Comparison of ENCODE assay signal across 2 cellular contexts in the genomic region with DNA sequence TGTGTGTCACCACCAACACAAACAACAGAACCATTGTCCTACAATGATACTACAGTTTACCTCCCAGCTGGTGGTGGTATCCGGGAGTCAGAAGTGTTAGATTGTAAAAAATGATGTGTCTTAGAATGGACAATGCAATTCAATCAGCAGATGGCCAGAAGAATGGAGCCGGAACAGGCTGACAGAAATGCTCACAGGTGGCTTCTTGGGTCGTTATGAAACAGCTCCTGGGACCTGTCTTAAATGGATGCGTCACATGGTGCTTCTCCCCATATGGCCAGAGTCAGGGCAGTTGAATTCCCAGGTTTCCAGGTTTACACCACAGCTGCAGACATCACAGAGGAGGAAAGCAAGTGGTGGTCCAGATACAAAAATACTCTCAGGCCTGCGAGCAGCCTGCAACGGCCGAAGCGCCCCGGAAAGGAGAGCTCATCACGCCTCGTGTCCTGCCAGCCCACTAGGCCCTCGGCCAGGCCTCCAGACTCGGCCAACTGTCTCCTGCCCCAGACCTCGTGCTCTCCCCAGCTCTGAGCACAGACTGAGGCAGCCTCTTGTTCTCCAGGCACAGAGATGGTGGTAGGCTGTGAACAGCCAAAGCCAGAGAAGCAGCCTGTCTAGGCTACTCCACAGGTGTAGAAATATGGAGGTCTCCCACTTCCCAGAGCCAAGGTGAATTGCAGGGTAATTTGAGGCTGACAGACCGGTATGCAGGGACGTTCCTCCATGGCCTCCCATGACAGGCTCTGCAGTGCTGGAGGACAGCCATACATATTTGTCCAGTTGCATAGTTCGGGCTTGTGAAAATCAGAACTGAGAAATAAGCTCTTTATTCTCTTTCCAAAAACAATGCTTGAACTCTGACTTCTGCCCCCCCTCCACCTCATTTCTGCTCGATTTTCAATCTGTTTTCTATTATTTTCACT.
TF ChIP-seq lines count a peak whose summit lies in the region.

No MANE protein-coding gene starts in this region.

TF ChIP-seq in SK-N-SH treated with all-trans-retinoic acid at 6 μM for 48 hours, 23 proteins besides CTCF, POLR2A, EP300 and RAD21 (continued from another document):
- TF ChIP-seq, protein P1, sequence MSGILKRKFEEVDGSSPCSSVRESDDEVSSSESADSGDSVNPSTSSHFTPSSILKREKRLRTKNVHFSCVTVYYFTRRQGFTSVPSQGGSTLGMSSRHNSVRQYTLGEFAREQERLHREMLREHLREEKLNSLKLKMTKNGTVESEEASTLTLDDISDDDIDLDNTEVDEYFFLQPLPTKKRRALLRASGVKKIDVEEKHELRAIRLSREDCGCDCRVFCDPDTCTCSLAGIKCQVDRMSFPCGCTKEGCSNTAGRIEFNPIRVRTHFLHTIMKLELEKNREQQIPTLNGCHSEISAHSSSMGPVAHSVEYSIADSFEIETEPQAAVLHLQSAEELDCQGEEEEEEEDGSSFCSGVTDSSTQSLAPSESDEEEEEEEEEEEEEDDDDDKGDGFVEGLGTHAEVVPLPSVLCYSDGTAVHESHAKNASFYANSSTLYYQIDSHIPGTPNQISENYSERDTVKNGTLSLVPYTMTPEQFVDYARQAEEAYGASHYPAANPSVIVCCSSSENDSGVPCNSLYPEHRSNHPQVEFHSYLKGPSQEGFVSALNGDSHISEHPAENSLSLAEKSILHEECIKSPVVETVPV (CRISPR knock-in tag; IDR thresholded peaks at IDR 0.05): no peak
- no peak for TF ChIP-seq ZC3H10 (CRISPR knock-in tag; IDR thresholded peaks at IDR 0.05)
- TF ChIP-seq TCF4 (CRISPR knock-in tag; IDR thresholded peaks at IDR 0.05; ENCODE audit: borderline replicate concordance): no peak
- no peak for TF ChIP-seq OSR1 (CRISPR knock-in tag; IDR thresholded peaks at IDR 0.05)
- TF ChIP-seq ZNF70 (CRISPR knock-in tag; IDR thresholded peaks at IDR 0.05): no peak
- TF ChIP-seq ESRRG (CRISPR knock-in tag; IDR thresholded peaks at IDR 0.05): no peak
- no peak for TF ChIP-seq GLIS3 (CRISPR knock-in tag; IDR thresholded peaks at IDR 0.05)
- TF ChIP-seq ZFP30 (CRISPR knock-in tag; IDR thresholded peaks at IDR 0.05): no peak
- TF ChIP-seq ISL1 (CRISPR knock-in tag; IDR thresholded peaks at IDR 0.05): no peak

TF ChIP-seq in SK-N-SH, 30 proteins besides CTCF, POLR2A, EP300 and RAD21 (continued from another document):
- TF ChIP-seq, protein P2, sequence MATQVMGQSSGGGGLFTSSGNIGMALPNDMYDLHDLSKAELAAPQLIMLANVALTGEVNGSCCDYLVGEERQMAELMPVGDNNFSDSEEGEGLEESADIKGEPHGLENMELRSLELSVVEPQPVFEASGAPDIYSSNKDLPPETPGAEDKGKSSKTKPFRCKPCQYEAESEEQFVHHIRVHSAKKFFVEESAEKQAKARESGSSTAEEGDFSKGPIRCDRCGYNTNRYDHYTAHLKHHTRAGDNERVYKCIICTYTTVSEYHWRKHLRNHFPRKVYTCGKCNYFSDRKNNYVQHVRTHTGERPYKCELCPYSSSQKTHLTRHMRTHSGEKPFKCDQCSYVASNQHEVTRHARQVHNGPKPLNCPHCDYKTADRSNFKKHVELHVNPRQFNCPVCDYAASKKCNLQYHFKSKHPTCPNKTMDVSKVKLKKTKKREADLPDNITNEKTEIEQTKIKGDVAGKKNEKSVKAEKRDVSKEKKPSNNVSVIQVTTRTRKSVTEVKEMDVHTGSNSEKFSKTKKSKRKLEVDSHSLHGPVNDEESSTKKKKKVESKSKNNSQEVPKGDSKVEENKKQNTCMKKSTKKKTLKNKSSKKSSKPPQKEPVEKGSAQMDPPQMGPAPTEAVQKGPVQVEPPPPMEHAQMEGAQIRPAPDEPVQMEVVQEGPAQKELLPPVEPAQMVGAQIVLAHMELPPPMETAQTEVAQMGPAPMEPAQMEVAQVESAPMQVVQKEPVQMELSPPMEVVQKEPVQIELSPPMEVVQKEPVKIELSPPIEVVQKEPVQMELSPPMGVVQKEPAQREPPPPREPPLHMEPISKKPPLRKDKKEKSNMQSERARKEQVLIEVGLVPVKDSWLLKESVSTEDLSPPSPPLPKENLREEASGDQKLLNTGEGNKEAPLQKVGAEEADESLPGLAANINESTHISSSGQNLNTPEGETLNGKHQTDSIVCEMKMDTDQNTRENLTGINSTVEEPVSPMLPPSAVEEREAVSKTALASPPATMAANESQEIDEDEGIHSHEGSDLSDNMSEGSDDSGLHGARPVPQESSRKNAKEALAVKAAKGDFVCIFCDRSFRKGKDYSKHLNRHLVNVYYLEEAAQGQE (IDR thresholded peaks at IDR 0.05; ENCODE audit: low read depth, low read length): no peak
- no peak for TF ChIP-seq SIN3A (IDR thresholded peaks at IDR 0.05; ENCODE audit: borderline replicate concordance, low read depth, low read length)
- no peak for TF ChIP-seq YY1 (IDR thresholded peaks at IDR 0.05; ENCODE audit: low read depth)
- TF ChIP-seq, protein P3, sequence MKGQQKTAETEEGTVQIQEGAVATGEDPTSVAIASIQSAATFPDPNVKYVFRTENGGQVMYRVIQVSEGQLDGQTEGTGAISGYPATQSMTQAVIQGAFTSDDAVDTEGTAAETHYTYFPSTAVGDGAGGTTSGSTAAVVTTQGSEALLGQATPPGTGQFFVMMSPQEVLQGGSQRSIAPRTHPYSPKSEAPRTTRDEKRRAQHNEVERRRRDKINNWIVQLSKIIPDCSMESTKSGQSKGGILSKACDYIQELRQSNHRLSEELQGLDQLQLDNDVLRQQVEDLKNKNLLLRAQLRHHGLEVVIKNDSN (IDR thresholded peaks at IDR 0.05; ENCODE audit: borderline replicate concordance, low read depth): no peak
- TF ChIP-seq NFIC (IDR thresholded peaks at IDR 0.05; ENCODE audit: borderline replicate concordance): no peak
- TF ChIP-seq, protein P4, sequence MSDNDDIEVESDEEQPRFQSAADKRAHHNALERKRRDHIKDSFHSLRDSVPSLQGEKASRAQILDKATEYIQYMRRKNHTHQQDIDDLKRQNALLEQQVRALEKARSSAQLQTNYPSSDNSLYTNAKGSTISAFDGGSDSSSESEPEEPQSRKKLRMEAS (IDR thresholded peaks at IDR 0.05; ENCODE audit: low read depth): no peak
- TF ChIP-seq, protein P5, sequence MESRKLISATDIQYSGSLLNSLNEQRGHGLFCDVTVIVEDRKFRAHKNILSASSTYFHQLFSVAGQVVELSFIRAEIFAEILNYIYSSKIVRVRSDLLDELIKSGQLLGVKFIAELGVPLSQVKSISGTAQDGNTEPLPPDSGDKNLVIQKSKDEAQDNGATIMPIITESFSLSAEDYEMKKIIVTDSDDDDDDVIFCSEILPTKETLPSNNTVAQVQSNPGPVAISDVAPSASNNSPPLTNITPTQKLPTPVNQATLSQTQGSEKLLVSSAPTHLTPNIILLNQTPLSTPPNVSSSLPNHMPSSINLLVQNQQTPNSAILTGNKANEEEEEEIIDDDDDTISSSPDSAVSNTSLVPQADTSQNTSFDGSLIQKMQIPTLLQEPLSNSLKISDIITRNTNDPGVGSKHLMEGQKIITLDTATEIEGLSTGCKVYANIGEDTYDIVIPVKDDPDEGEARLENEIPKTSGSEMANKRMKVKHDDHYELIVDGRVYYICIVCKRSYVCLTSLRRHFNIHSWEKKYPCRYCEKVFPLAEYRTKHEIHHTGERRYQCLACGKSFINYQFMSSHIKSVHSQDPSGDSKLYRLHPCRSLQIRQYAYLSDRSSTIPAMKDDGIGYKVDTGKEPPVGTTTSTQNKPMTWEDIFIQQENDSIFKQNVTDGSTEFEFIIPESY (IDR thresholded peaks at IDR 0.05; ENCODE audit: borderline replicate concordance, low read depth): no peak
- TF ChIP-seq SMC3 (IDR thresholded peaks at IDR 0.05; ENCODE audit: low read depth, low read length): no peak
- no peak for TF ChIP-seq GABPA (IDR thresholded peaks at IDR 0.05; ENCODE audit: low read depth)
- TF ChIP-seq TAF1 (IDR thresholded peaks at IDR 0.05; ENCODE audit: borderline replicate concordance, low read depth, low read length): no peak
- TF ChIP-seq, protein P6, sequence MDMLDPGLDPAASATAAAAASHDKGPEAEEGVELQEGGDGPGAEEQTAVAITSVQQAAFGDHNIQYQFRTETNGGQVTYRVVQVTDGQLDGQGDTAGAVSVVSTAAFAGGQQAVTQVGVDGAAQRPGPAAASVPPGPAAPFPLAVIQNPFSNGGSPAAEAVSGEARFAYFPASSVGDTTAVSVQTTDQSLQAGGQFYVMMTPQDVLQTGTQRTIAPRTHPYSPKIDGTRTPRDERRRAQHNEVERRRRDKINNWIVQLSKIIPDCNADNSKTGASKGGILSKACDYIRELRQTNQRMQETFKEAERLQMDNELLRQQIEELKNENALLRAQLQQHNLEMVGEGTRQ (IDR thresholded peaks at IDR 0.05; ENCODE audit: borderline replicate concordance, low read depth, low read length): no peak
- no peak for TF ChIP-seq TEAD4 (IDR thresholded peaks at IDR 0.05; ENCODE audit: borderline replicate concordance, insufficient read depth)
- no peak for TF ChIP-seq EZH2phosphoT487 (IDR thresholded peaks at IDR 0.05; ENCODE audit: borderline replicate concordance, low read depth)
- TF ChIP-seq TCF12 (IDR thresholded peaks at IDR 0.05): no peak
- no peak for TF ChIP-seq FOXJ3 (CRISPR knock-in tag; IDR thresholded peaks at IDR 0.05)
- TF ChIP-seq MXI1 (IDR thresholded peaks at IDR 0.05; ENCODE audit: low read depth, low read length): no peak
- no peak for TF ChIP-seq JUND (IDR thresholded peaks at IDR 0.05)
- TF ChIP-seq RFX5 (IDR thresholded peaks at IDR 0.05; ENCODE audit: low read length): no peak
